In the genomic region with DNA sequence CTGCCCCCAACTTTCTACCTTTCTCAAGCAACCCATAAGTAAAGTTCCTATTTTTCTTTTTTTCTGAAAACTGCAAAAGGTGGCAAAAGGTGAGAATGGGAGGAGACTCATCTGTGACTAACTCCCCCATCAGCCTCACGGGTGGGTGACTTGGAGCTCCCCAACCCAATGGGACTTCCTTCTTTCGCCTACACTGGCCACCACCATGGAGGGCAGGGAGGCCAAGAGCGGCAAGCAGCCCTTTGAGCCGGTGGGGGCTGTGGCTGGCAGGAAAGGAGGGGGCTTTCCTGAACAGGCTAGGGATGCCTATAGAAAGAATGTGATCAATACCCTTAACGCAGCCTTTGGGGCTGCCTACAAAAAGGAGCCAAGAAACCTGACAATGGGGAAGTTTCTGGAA, we compare ENCODE assay signal across 16 cellular contexts. TPM values are rescaled to one million over a fixed set of nuclear protein-coding genes. Genes with fewer than 3 reads are reported as not detected.
DNase-seq lines count a peak whose midpoint lies in the region; ATAC-seq and TF ChIP-seq lines count a peak whose summit lies in the region.
"Had no signal": no experiment of that assay in that cellular context is flagged by ENCODE, and none has a peak within 500 bp of the region (broad histone marks: within the 10 kb centered on the region; RNA-seq: fewer than 3 reads in every experiment).

No MANE protein-coding gene starts in this region.

- no peaks in the 10 kb centered on the region for H3K9me3 Mint-ChIP-seq in CD4-positive, alpha-beta T cell
- H3K9me3 Mint-ChIP-seq: CD8-positive, alpha-beta T cell had no signal

- H3K27ac Mint-ChIP-seq in CD4-positive, alpha-beta T cell: no peak overlapping the region
- H3K27ac Mint-ChIP-seq: CD8-positive, alpha-beta T cell had no signal

- no peak for DNase-seq in PC-9
- no peak for DNase-seq in CD4-positive, alpha-beta T cell
- DNase-seq: CD8-positive, alpha-beta T cell; COR-L47; DMS153; DMS79 treated with DMSO at 0.1 percent for 48 hours; EL; Karpas-422 had no signal

- peaks cover 99% of the 10 kb centered on the region for H3K79me2 ChIP-seq in PC-9 (ENCODE audit: low read depth)

- H3K4me1 Mint-ChIP-seq in CD4-positive, alpha-beta T cell (ENCODE audit: low read depth): peaks cover 54% of the 10 kb centered on the region

- H4K20me1 ChIP-seq in BLaER1 treated with 17β-estradiol and CSF1 and Interleukin-3, amounts not matched to agents 10 nM and 100 nM: peaks cover 5 to 90% (median 87%) of the 10 kb centered on the region in 11 experiments; a peak in 19 of 22 replicates
- H4K20me1 ChIP-seq in PC-9 (ENCODE audit: insufficient read depth): peaks cover 83% of the 10 kb centered on the region

- peaks cover 0 to 40% (median 18%) of the 10 kb centered on the region in 11 experiments; a peak in 11 of 22 replicates for H3K9me3 ChIP-seq in BLaER1 treated with 17β-estradiol and CSF1 and Interleukin-3, amounts not matched to agents 10 nM and 100 nM (replicated peaks in 1 of 11)
- H3K9me3 ChIP-seq in PC-9 (ENCODE audit: insufficient read depth, low read depth): no peaks in the 10 kb centered on the region
- H3K9me3 ChIP-seq in neutrophil: no peaks in the 10 kb centered on the region
- H3K9me3 ChIP-seq in CD4-positive, alpha-beta T cell (ENCODE audit: control insufficient read depth, low read length): no peaks in the 10 kb centered on the region
- H3K9me3 ChIP-seq: A549 had no signal

- H3K4me2 ChIP-seq in BLaER1 treated with 17β-estradiol and CSF1 and Interleukin-3, amounts not matched to agents 10 nM and 100 nM: peak overlapping the region in 10 of 11 experiments; percentile 0 to 29 (median 12); a peak in 6 of 22 replicates
- H3K4me2 ChIP-seq in PC-9: no peak overlapping the region
- H3K4me2 ChIP-seq: A549 had no signal

- POLR2A ChIA-PET in PC-9 (lab: Charles Lee; ENCODE audit: unreplicated experiment): no interaction called here
- POLR2A ChIA-PET in CD4-positive, alpha-beta T cell (lab: Charles Lee): no interaction called here

- H2AFZ ChIP-seq in PC-9: no peak overlapping the region

- peaks cover 18 to 39% (median 31%) of the 10 kb centered on the region in 10 experiments for H3K4me1 ChIP-seq in BLaER1 treated with 17β-estradiol and CSF1 and Interleukin-3, amounts not matched to agents 10 nM and 100 nM
- H3K4me1 ChIP-seq in PC-9 (replicated peaks; ENCODE audit: insufficient read depth) (peaks cover 43% of the 10 kb centered on the region), neutrophil (ENCODE audit: control insufficient read depth in 1 of 2, insufficient read depth in 1 of 2, low read depth in 1 of 2, low read length in 1 of 2) (peaks cover 31 to 34% of the 10 kb centered on the region in 2 experiments)

- H3K27me3 ChIP-seq in BLaER1 treated with 17β-estradiol and CSF1 and Interleukin-3, amounts not matched to agents 10 nM and 100 nM: no peaks in the 10 kb centered on the region
- H3K27me3 ChIP-seq in PC-9 (ENCODE audit: insufficient read depth, low read depth): no peaks in the 10 kb centered on the region
- H3K27me3 ChIP-seq in neutrophil: no peaks in the 10 kb centered on the region
- no peaks in the 10 kb centered on the region for H3K27me3 ChIP-seq in CD4-positive, alpha-beta T cell (ENCODE audit: control insufficient read depth, insufficient read depth, low read length)

- H3F3A ChIP-seq in PC-9 (ENCODE audit: insufficient read depth, low read depth): peaks cover 40% of the 10 kb centered on the region

- no peak overlapping the region for H3K4me3 Mint-ChIP-seq in CD4-positive, alpha-beta T cell
- H3K4me3 Mint-ChIP-seq: CD8-positive, alpha-beta T cell had no signal

- TF ChIP-seq CTCF in PC-9 (conservative IDR thresholded peaks at IDR 0.05): no peak
- no peak for TF ChIP-seq CTCF in neutrophil (IDR thresholded peaks at IDR 0.05)
- TF ChIP-seq CTCF in CD4-positive, alpha-beta T cell (IDR thresholded peaks at IDR 0.05): no peak

- intact Hi-C loops in PC-9 (cut with micrococcal nuclease; ENCODE audit: unreplicated experiment): loop anchor here (10.0 kb wide), 1 partner anchor 435 kb away; no protein-coding TSS in a partner anchor
- intact Hi-C loops in CD4-positive, alpha-beta T cell (cut with DNase I, micrococcal nuclease): no loop called here

- BruUV-seq in PC-9 (replicated peaks; lab: Mats Ljungman, UMichigan): no TSS peak

- H3K9ac ChIP-seq in BLaER1 treated with 17β-estradiol and CSF1 and Interleukin-3, amounts not matched to agents 10 nM and 100 nM: no peak overlapping the region

- H3K27me3 Mint-ChIP-seq in CD4-positive, alpha-beta T cell: no peaks in the 10 kb centered on the region

- H3K9me2 ChIP-seq in PC-9 (ENCODE audit: insufficient read depth): no peaks in the 10 kb centered on the region

- no peak overlapping the region for H3K27ac ChIP-seq in BLaER1 treated with 17β-estradiol and CSF1 and Interleukin-3, amounts not matched to agents 10 nM and 100 nM
- H3K27ac ChIP-seq in PC-9 (0 out of 2 replicates have a peak overlapping the region, but pooled peaks have one; percentile 6), neutrophil (peak overlapping the region; percentile 41)
- no peak overlapping the region for H3K27ac ChIP-seq in CD4-positive, alpha-beta T cell (ENCODE audit: low read depth, low read length)
- H3K27ac ChIP-seq: A549 had no signal

- ATAC-seq in HG02678 (IDR thresholded peaks at IDR 0.05; ENCODE audit: unreplicated experiment) (no peak), HG03095 (IDR thresholded peaks at IDR 0.05; ENCODE audit: unreplicated experiment) (no peak), GM21529 (IDR thresholded peaks at IDR 0.05; ENCODE audit: unreplicated experiment) (no peak)
- ATAC-seq in CD4-positive, alpha-beta T cell (ENCODE audit: poor library complexity): no peak
- ATAC-seq: A549; CD8-positive, alpha-beta T cell; HCT116; K562 had no signal

- CTCF ChIA-PET in PC-9 (lab: Charles Lee): no interaction called here
- CTCF ChIA-PET in CD4-positive, alpha-beta T cell (lab: Charles Lee): no interaction called here

- no peak overlapping the region for H3K4me3 ChIP-seq in BLaER1 treated with 17β-estradiol and CSF1 and Interleukin-3, amounts not matched to agents 10 nM and 100 nM
- H3K4me3 ChIP-seq in PC-9 (no peak overlapping the region), neutrophil (ENCODE audit: low read depth in 1 of 2, low read length in 1 of 2) (no peak overlapping the region)
- H3K4me3 ChIP-seq: A549, K562 had no signal

- peaks cover 59 to 82% (median 80%) of the 10 kb centered on the region in 11 experiments for H3K36me3 ChIP-seq in BLaER1 treated with 17β-estradiol and CSF1 and Interleukin-3, amounts not matched to agents 10 nM and 100 nM
- H3K36me3 ChIP-seq in PC-9 (ENCODE audit: low read depth): peaks cover 74% of the 10 kb centered on the region
- H3K36me3 ChIP-seq in neutrophil: peaks cover 31% of the 10 kb centered on the region

- peaks cover 64% of the 10 kb centered on the region for H3K36me3 Mint-ChIP-seq in CD4-positive, alpha-beta T cell (ENCODE audit: low read depth)

RNA-seq across cellular contexts. Expression of a gene that starts 16.5 kb away (rescaled TPM):
- 31.3 and 39.2 TPM in 2 replicates for total RNA-seq in PC-9 (2021)
- total RNA-seq in CD4-positive, alpha-beta T cell: 100 to 1,000 TPM; 188 to 193 TPM

Comparison
In these comparisons a context has a peak if more than half of its experiments do, and no peak if none do; other contexts are left out.
1. H3K27ac ChIP-seq: peak in PC-9 (single experiment) and neutrophil (single experiment); none in BLaER1 treated with 17β-estradiol and CSF1 and Interleukin-3, amounts not matched to agents 10 nM and 100 nM (0 of 11) and CD4-positive, alpha-beta T cell (single experiment).